ENCODE assay signal across 20 cellular contexts in genomic region chr1:53729536-53730485, GRCh38. TPM values are rescaled to one million over a fixed set of nuclear protein-coding genes. Genes with fewer than 3 reads are reported as not detected.
"Had no signal": no experiment of that assay in that cellular context is flagged by ENCODE, and none has a peak within 500 bp of the region (broad histone marks: within the 10 kb centered on the region; RNA-seq: fewer than 3 reads in every experiment).

No MANE protein-coding gene starts in this region.

- H3K9ac ChIP-seq: neural progenitor cell had no signal

- H3K9me3 Mint-ChIP-seq: activated CD4-positive, alpha-beta T cell treated with anti-CD3 and anti-CD28 coated beads, Interleukin-2, amount 10 ng/mL, durations not matched to agents 7 days and 5 days; activated naive CD4-positive, alpha-beta T cell treated with anti-CD3 and anti-CD28 coated beads, Interleukin-2, amount 10 ng/mL, durations not matched to agents 7 days and 5 days; activated T-helper 17 cell treated with anti-CD3 and anti-CD28 coated beads, Interleukin-2, amount 50 U/mL, for 72 hours; stimulated activated naive B cell treated with anti-CD40 and anti-IgM and Interleukin-4, amounts not matched to agents 10 μg/mL and 1 μg/mL and 100 μg/mL, for 72 hours; T-helper 1 cell treated with Interleukin-12 subunit alpha and Interleukin-12 subunit beta and Interleukin-4 antibody, amounts not matched to agents 30 μg/mL and 1 μg/mL, for 36 hours had no signal

- H3K27ac ChIP-seq: heart right ventricle, neural progenitor cell, right lobe of liver, tibial nerve, vagina had no signal

- H3K4me1 ChIP-seq: esophagus squamous epithelium, heart right ventricle, neural progenitor cell, right lobe of liver, tibial nerve had no signal

- H3K4me3 ChIP-seq: esophagus squamous epithelium, heart right ventricle, neural progenitor cell, right lobe of liver, tibial nerve, vagina had no signal

- H3K36me3 ChIP-seq: esophagus squamous epithelium, heart right ventricle, neural progenitor cell, right lobe of liver, tibial nerve, vagina had no signal

- H3K4me1 Mint-ChIP-seq: activated CD4-positive, alpha-beta T cell treated with anti-CD3 and anti-CD28 coated beads, Interleukin-2, amount 10 ng/mL, durations not matched to agents 7 days and 5 days; activated naive CD4-positive, alpha-beta T cell treated with anti-CD3 and anti-CD28 coated beads, Interleukin-2, amount 10 ng/mL, durations not matched to agents 7 days and 5 days; activated T-helper 17 cell treated with anti-CD3 and anti-CD28 coated beads, Interleukin-2, amount 50 U/mL, for 72 hours; stimulated activated naive B cell treated with anti-CD40 and anti-IgM and Interleukin-4, amounts not matched to agents 10 μg/mL and 1 μg/mL and 100 μg/mL, for 72 hours had no signal

- H3K27ac Mint-ChIP-seq: activated CD4-positive, alpha-beta T cell treated with anti-CD3 and anti-CD28 coated beads, Interleukin-2, amount 10 ng/mL, durations not matched to agents 7 days and 5 days; activated naive CD4-positive, alpha-beta T cell treated with anti-CD3 and anti-CD28 coated beads, Interleukin-2, amount 10 ng/mL, durations not matched to agents 7 days and 5 days; activated T-helper 17 cell treated with anti-CD3 and anti-CD28 coated beads, Interleukin-2, amount 50 U/mL, for 72 hours; neural progenitor cell; stimulated activated naive B cell treated with anti-CD40 and anti-IgM and Interleukin-4, amounts not matched to agents 10 μg/mL and 1 μg/mL and 100 μg/mL, for 72 hours; T-helper 1 cell treated with Interleukin-12 subunit alpha and Interleukin-12 subunit beta and Interleukin-4 antibody, amounts not matched to agents 30 μg/mL and 1 μg/mL, for 36 hours had no signal

- ATAC-seq: activated T-helper 17 cell treated with anti-CD3 and anti-CD28 coated beads, Interleukin-2, amount 50 U/mL, for 72 hours; heart right ventricle; right lobe of liver; stimulated activated naive B cell treated with anti-CD40 and anti-IgM and Interleukin-4, amounts not matched to agents 10 μg/mL and 1 μg/mL and 100 μg/mL, for 72 hours had no signal

- DNase-seq: activated CD4-positive, alpha-beta T cell treated with anti-CD3 and anti-CD28 coated beads, Interleukin-2, amount 10 ng/mL, durations not matched to agents 7 days and 5 days; activated CD4-positive, CD25-positive, alpha-beta regulatory T cell; activated CD8-positive, alpha-beta memory T cell treated with anti-CD3 and anti-CD28 coated beads for 24 hours; activated naive CD4-positive, alpha-beta T cell treated with anti-CD3 and anti-CD28 coated beads, Interleukin-2, amount 10 ng/mL, durations not matched to agents 7 days and 5 days; activated T-cell treated with anti-CD3 and anti-CD28 coated beads for 4 hours; esophagus squamous epithelium; heart right ventricle; right lobe of liver; stimulated activated CD4-positive, alpha-beta T cell treated with anti-CD3 and anti-CD28 coated beads, Interleukin-2, amount 100 ng/mL, for 24 hours; stimulated activated naive B cell treated with anti-CD40 and anti-IgM and Interleukin-4, amounts not matched to agents 10 μg/mL and 1 μg/mL and 100 μg/mL, for 72 hours had no signal

- H3K36me3 Mint-ChIP-seq: activated naive CD4-positive, alpha-beta T cell treated with anti-CD3 and anti-CD28 coated beads, Interleukin-2, amount 10 ng/mL, durations not matched to agents 7 days and 5 days; brain; neural progenitor cell; stimulated activated naive B cell treated with anti-CD40 and anti-IgM and Interleukin-4, amounts not matched to agents 10 μg/mL and 1 μg/mL and 100 μg/mL, for 72 hours had no signal

- H3K4me3 Mint-ChIP-seq: activated CD4-positive, alpha-beta T cell treated with anti-CD3 and anti-CD28 coated beads, Interleukin-2, amount 10 ng/mL, durations not matched to agents 7 days and 5 days; activated naive CD4-positive, alpha-beta T cell treated with anti-CD3 and anti-CD28 coated beads, Interleukin-2, amount 10 ng/mL, durations not matched to agents 7 days and 5 days; activated T-helper 17 cell treated with anti-CD3 and anti-CD28 coated beads, Interleukin-2, amount 50 U/mL, for 72 hours; neural progenitor cell; stimulated activated naive B cell treated with anti-CD40 and anti-IgM and Interleukin-4, amounts not matched to agents 10 μg/mL and 1 μg/mL and 100 μg/mL, for 72 hours; T-helper 1 cell treated with Interleukin-12 subunit alpha and Interleukin-12 subunit beta and Interleukin-4 antibody, amounts not matched to agents 30 μg/mL and 1 μg/mL, for 36 hours had no signal

- H3K9me3 ChIP-seq: esophagus squamous epithelium, heart right ventricle, right lobe of liver, tibial nerve, vagina had no signal

- FAIRE-seq: frontal cortex, keratinocyte, TTC549 had no signal

RNA-seq across cellular contexts. Expression of gene GLIS1, which starts 9.2 kb away (rescaled TPM):
- total RNA-seq: activated CD4-positive, alpha-beta T cell treated with anti-CD3 and anti-CD28 coated beads, Interleukin-2, amount 10 ng/mL, durations not matched to agents 7 days and 5 days; activated T-helper 17 cell treated with anti-CD3 and anti-CD28 coated beads, Interleukin-2, amount 50 U/mL, for 72 hours; dermis microvascular lymphatic vessel endothelial cell; frontal cortex; right lobe of liver had no signal
- polyA plus RNA-seq: keratinocyte had no signal
